22 cellular contexts compared by ENCODE assay signal in genomic region chr2:211833582-211834279, GRCh38.
"Had no signal": no experiment of that assay in that cellular context is flagged by ENCODE, and none has a peak within 500 bp of the region (broad histone marks: within the 10 kb centered on the region; RNA-seq: fewer than 3 reads in every experiment).

No MANE protein-coding gene starts in this region.

- H3K4me1 Mint-ChIP-seq: mesothelial cell of epicardium; naive B cell; stimulated activated naive B cell treated with anti-CD40 and anti-IgM and Interleukin-4, amounts not matched to agents 10 μg/mL and 1 μg/mL and 100 μg/mL, for 72 hours had no signal

- H3K27me3 Mint-ChIP-seq: dendritic cell treated with granulocyte-macrophage colony-stimulating factor and Interleukin-4, amounts not matched to agents 40 ng/mL and 50 ng/mL, for 4 days; naive B cell; natural killer cell treated with Interleukin-12 subunit alpha and Interleukin-12 subunit beta and Interleukin-15 and Interleukin-18, amount 100 ng/mL, for 72 hours; progenitor cell of endocrine pancreas; stimulated activated naive B cell treated with anti-CD40 and anti-IgM and Interleukin-4, amounts not matched to agents 10 μg/mL and 1 μg/mL and 100 μg/mL, for 72 hours; stimulated activated naive CD8-positive, alpha-beta T cell treated with anti-CD3 and anti-CD28 coated beads, Interleukin-15, Interleukin-2, amounts not matched to agents 100 ng/mL and 50 ng/mL, for 24 hours had no signal

- DNase-seq: effector memory CD4-positive, alpha-beta T cell; foreskin melanocyte; glutamatergic neuron; heart right ventricle; hippocampal formation; left cardiac atrium; left lung; mesenchymal stem cell; mucosa of descending colon; naive B cell; right lobe of liver; small intestine; stimulated activated CD4-positive, alpha-beta T cell treated with anti-CD3 and anti-CD28 coated beads, Interleukin-15, amount 100 ng/mL, for 24 hours; stimulated activated CD4-positive, alpha-beta T cell treated with anti-CD3 and anti-CD28 coated beads, Interleukin-2, amount 100 ng/mL, for 48 hours; stimulated activated naive B cell treated with anti-CD40 and anti-IgM and Interleukin-4, amounts not matched to agents 10 μg/mL and 1 μg/mL and 100 μg/mL, for 72 hours; upper lobe of left lung had no signal

- H3K4me3 Mint-ChIP-seq: dendritic cell treated with granulocyte-macrophage colony-stimulating factor and Interleukin-4, amounts not matched to agents 40 ng/mL and 50 ng/mL, for 4 days; mesothelial cell of epicardium; naive B cell; natural killer cell treated with Interleukin-12 subunit alpha and Interleukin-12 subunit beta and Interleukin-15 and Interleukin-18, amount 100 ng/mL, for 72 hours; neural progenitor cell; stimulated activated naive B cell treated with anti-CD40 and anti-IgM and Interleukin-4, amounts not matched to agents 10 μg/mL and 1 μg/mL and 100 μg/mL, for 72 hours; stimulated activated naive CD8-positive, alpha-beta T cell treated with anti-CD3 and anti-CD28 coated beads, Interleukin-15, Interleukin-2, amounts not matched to agents 100 ng/mL and 50 ng/mL, for 24 hours had no signal

- H3K27ac Mint-ChIP-seq: dendritic cell treated with granulocyte-macrophage colony-stimulating factor and Interleukin-4, amounts not matched to agents 40 ng/mL and 50 ng/mL, for 4 days; mesothelial cell of epicardium; naive B cell; natural killer cell treated with Interleukin-12 subunit alpha and Interleukin-12 subunit beta and Interleukin-15 and Interleukin-18, amount 100 ng/mL, for 72 hours; neural progenitor cell; progenitor cell of endocrine pancreas; stimulated activated naive B cell treated with anti-CD40 and anti-IgM and Interleukin-4, amounts not matched to agents 10 μg/mL and 1 μg/mL and 100 μg/mL, for 72 hours; stimulated activated naive CD8-positive, alpha-beta T cell treated with anti-CD3 and anti-CD28 coated beads, Interleukin-15, Interleukin-2, amounts not matched to agents 100 ng/mL and 50 ng/mL, for 24 hours had no signal

- H3K36me3 Mint-ChIP-seq: mesothelial cell of epicardium; naive B cell; natural killer cell treated with Interleukin-12 subunit alpha and Interleukin-12 subunit beta and Interleukin-15 and Interleukin-18, amount 100 ng/mL, for 72 hours; neural progenitor cell; stimulated activated naive B cell treated with anti-CD40 and anti-IgM and Interleukin-4, amounts not matched to agents 10 μg/mL and 1 μg/mL and 100 μg/mL, for 72 hours had no signal

- H3K9me3 Mint-ChIP-seq: dendritic cell treated with granulocyte-macrophage colony-stimulating factor and Interleukin-4, amounts not matched to agents 40 ng/mL and 50 ng/mL, for 4 days; mesothelial cell of epicardium; naive B cell; neural progenitor cell; stimulated activated naive B cell treated with anti-CD40 and anti-IgM and Interleukin-4, amounts not matched to agents 10 μg/mL and 1 μg/mL and 100 μg/mL, for 72 hours had no signal

- ATAC-seq: heart right ventricle; left cardiac atrium; left lung; mucosa of descending colon; natural killer cell treated with Interleukin-12 subunit alpha and Interleukin-12 subunit beta and Interleukin-15 and Interleukin-18, amount 100 ng/mL, for 72 hours; right lobe of liver; stimulated activated naive B cell treated with anti-CD40 and anti-IgM and Interleukin-4, amounts not matched to agents 10 μg/mL and 1 μg/mL and 100 μg/mL, for 72 hours had no signal
